ENCODE assay signal across 26 cellular contexts in the genomic region with DNA sequence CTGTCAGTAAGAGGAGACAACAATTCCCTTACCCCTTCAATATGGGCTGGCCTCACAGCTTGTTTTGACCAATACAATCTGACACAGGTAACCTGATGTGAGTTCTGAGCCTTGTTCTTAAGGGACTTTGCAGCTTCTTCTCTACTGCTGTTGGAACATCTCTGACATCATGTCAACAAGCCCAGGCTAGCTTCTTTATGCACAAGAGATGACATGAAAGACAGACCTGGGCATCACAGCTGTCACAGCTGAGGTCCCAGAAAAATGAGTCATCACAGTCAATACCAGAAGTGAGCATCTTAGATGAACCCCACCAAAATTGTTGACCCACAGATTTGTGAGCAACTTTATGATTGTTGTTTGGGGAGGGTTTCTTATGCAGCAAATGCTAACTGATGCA.
"Had no signal": no experiment of that assay in that cellular context is flagged by ENCODE, and none has a peak within 500 bp of the region (broad histone marks: within the 10 kb centered on the region; RNA-seq: fewer than 3 reads in every experiment).

No MANE protein-coding gene starts in this region.

- H3K4me1 Mint-ChIP-seq: endodermal cell; naive thymus-derived CD4-positive, alpha-beta T cell; stimulated activated effector memory CD8-positive, alpha-beta T cell treated with anti-CD3 and anti-CD28 coated beads, Interleukin-12 subunit alpha, Interleukin-12 subunit beta, amount 100 ng/mL, for 72 hours had no signal

- ATAC-seq: gastrocnemius medialis; left lobe of liver; naive thymus-derived CD4-positive, alpha-beta T cell; stimulated activated effector memory CD8-positive, alpha-beta T cell treated with anti-CD3 and anti-CD28 coated beads, Interleukin-12 subunit alpha, Interleukin-12 subunit beta, amount 100 ng/mL, for 72 hours; stimulated activated naive CD8-positive, alpha-beta T cell treated with anti-CD3 and anti-CD28 coated beads, Interleukin-15, Interleukin-2, amounts not matched to agents 100 U/mL and 50 U/mL, for 24 hours had no signal

- H3K36me3 Mint-ChIP-seq: mesothelial cell of epicardium; naive thymus-derived CD4-positive, alpha-beta T cell; stimulated activated effector memory CD8-positive, alpha-beta T cell treated with anti-CD3 and anti-CD28 coated beads, Interleukin-12 subunit alpha, Interleukin-12 subunit beta, amount 100 ng/mL, for 72 hours had no signal

- H3K27ac ChIP-seq: colonic mucosa, gastrocnemius medialis, prostate gland, right atrium auricular region, sigmoid colon, thoracic aorta, tibial nerve, upper lobe of left lung, uterus had no signal

- H3K36me3 ChIP-seq: colonic mucosa, gastrocnemius medialis, prostate gland, right atrium auricular region, sigmoid colon, thoracic aorta, tibial nerve, upper lobe of left lung, uterus had no signal

- H3K27me3 Mint-ChIP-seq: dendritic cell treated with granulocyte-macrophage colony-stimulating factor and Interleukin-4, amounts not matched to agents 40 ng/mL and 50 ng/mL, for 4 days had no signal

- H3K27ac Mint-ChIP-seq: dendritic cell treated with granulocyte-macrophage colony-stimulating factor and Interleukin-4, amounts not matched to agents 40 ng/mL and 50 ng/mL, for 4 days; endodermal cell; mesothelial cell of epicardium; naive thymus-derived CD4-positive, alpha-beta T cell; nephron; stimulated activated effector memory CD8-positive, alpha-beta T cell treated with anti-CD3 and anti-CD28 coated beads, Interleukin-12 subunit alpha, Interleukin-12 subunit beta, amount 100 ng/mL, for 72 hours had no signal

- H3K4me3 ChIP-seq: colonic mucosa, gastrocnemius medialis, lung, prostate gland, right atrium auricular region, sigmoid colon, thoracic aorta, tibial nerve, upper lobe of left lung, uterus had no signal

- H3K4me1 ChIP-seq: colonic mucosa, gastrocnemius medialis, prostate gland, right atrium auricular region, tibial nerve, upper lobe of left lung, uterus had no signal

- H3K9me3 Mint-ChIP-seq: dendritic cell treated with granulocyte-macrophage colony-stimulating factor and Interleukin-4, amounts not matched to agents 40 ng/mL and 50 ng/mL, for 4 days; endodermal cell; mesothelial cell of epicardium; stimulated activated effector memory CD8-positive, alpha-beta T cell treated with anti-CD3 and anti-CD28 coated beads, Interleukin-12 subunit alpha, Interleukin-12 subunit beta, amount 100 ng/mL, for 72 hours had no signal

- H3K27me3 ChIP-seq: colonic mucosa, gastrocnemius medialis, right atrium auricular region, sigmoid colon, tibial nerve, upper lobe of left lung, uterus had no signal

- H3K9me3 ChIP-seq: colonic mucosa, gastrocnemius medialis, prostate gland, right atrium auricular region, sigmoid colon, thoracic aorta, tibial nerve, upper lobe of left lung, uterus had no signal

- H3K4me3 Mint-ChIP-seq: dendritic cell treated with granulocyte-macrophage colony-stimulating factor and Interleukin-4, amounts not matched to agents 40 ng/mL and 50 ng/mL, for 4 days; endodermal cell; mesothelial cell of epicardium; naive thymus-derived CD4-positive, alpha-beta T cell; nephron; stimulated activated effector memory CD8-positive, alpha-beta T cell treated with anti-CD3 and anti-CD28 coated beads, Interleukin-12 subunit alpha, Interleukin-12 subunit beta, amount 100 ng/mL, for 72 hours had no signal

- DNase-seq: colonic mucosa; effector CD8-positive, alpha-beta T cell; endodermal cell; erythroblast; gastrocnemius medialis; head of caudate nucleus; mesenchymal stem cell; naive thymus-derived CD4-positive, alpha-beta T cell; nucleus accumbens; sigmoid colon; stimulated activated CD4-positive, alpha-beta T cell treated with anti-CD3 and anti-CD28 coated beads, Interleukin-2, amount 100 ng/mL, for 24 hours; stimulated activated CD4-positive, alpha-beta T cell treated with anti-CD3 and anti-CD28 coated beads, Interleukin-4, amount 100 ng/mL, for 24 hours; stimulated activated naive CD8-positive, alpha-beta T cell treated with anti-CD3 and anti-CD28 coated beads, Interleukin-15, Interleukin-2, amounts not matched to agents 100 U/mL and 50 U/mL, for 24 hours; substantia nigra; upper lobe of left lung; uterus had no signal
